Comparison of ENCODE assay signal across 9 cellular contexts in genomic region chr10:77837248-77837924, GRCh38.
DNase-seq lines count a peak whose midpoint lies in the region; ATAC-seq and TF ChIP-seq lines count a peak whose summit lies in the region.
"Had no signal": no experiment of that assay in that cellular context is flagged by ENCODE, and none has a peak within 500 bp of the region (broad histone marks: within the 10 kb centered on the region; RNA-seq: fewer than 3 reads in every experiment).

No MANE protein-coding gene starts in this region.

- CTCF ChIA-PET in SK-N-SH (lab: Yijun Ruan, JAX): interaction anchor here (1.2 to 2.7 kb wide), 3 partner anchors 10 to 175 kb away, joined by 3 to 12 read pairs (median 4); no protein-coding TSS in a partner anchor

- H3K4me3 Mint-ChIP-seq in activated naive CD8-positive, alpha-beta T cell treated with anti-CD3 and anti-CD28 coated beads for 36 hours: no peak overlapping the region
- H3K4me3 Mint-ChIP-seq in stimulated activated naive CD8-positive, alpha-beta T cell treated with anti-CD3 and anti-CD28 coated beads, Interleukin-15, amount 100 ng/mL, for 72 hours: no peak overlapping the region

- H2AFZ ChIP-seq in SK-N-SH (ENCODE audit: low read depth): no peak overlapping the region

- intact Hi-C loops in heart right ventricle (cut with DNase I): no loop called here

- H4K20me1 ChIP-seq in SK-N-SH (ENCODE audit: insufficient read depth): no peaks in the 10 kb centered on the region

- H3K9me3 Mint-ChIP-seq in activated naive CD8-positive, alpha-beta T cell treated with anti-CD3 and anti-CD28 coated beads for 36 hours: no peaks in the 10 kb centered on the region
- H3K9me3 Mint-ChIP-seq in stimulated activated naive CD8-positive, alpha-beta T cell treated with anti-CD3 and anti-CD28 coated beads, Interleukin-15, amount 100 ng/mL, for 72 hours: no peaks in the 10 kb centered on the region
- H3K9me3 Mint-ChIP-seq: activated naive CD4-positive, alpha-beta T cell treated with anti-CD3 and anti-CD28 coated beads, Interleukin-2, amount 50 U/mL, for 24 hours had no signal

- H3K27ac Mint-ChIP-seq in activated naive CD8-positive, alpha-beta T cell treated with anti-CD3 and anti-CD28 coated beads for 36 hours: no peak overlapping the region
- no peak overlapping the region for H3K27ac Mint-ChIP-seq in stimulated activated naive CD8-positive, alpha-beta T cell treated with anti-CD3 and anti-CD28 coated beads, Interleukin-15, amount 100 ng/mL, for 72 hours
- H3K27ac Mint-ChIP-seq: activated naive CD4-positive, alpha-beta T cell treated with anti-CD3 and anti-CD28 coated beads, Interleukin-2, amount 50 U/mL, for 24 hours had no signal

- H3K4me1 Mint-ChIP-seq in activated naive CD8-positive, alpha-beta T cell treated with anti-CD3 and anti-CD28 coated beads for 36 hours: peaks cover 6% of the 10 kb centered on the region
- H3K4me1 Mint-ChIP-seq in stimulated activated naive CD8-positive, alpha-beta T cell treated with anti-CD3 and anti-CD28 coated beads, Interleukin-15, amount 100 ng/mL, for 72 hours: peaks cover 20% of the 10 kb centered on the region

- no peaks in the 10 kb centered on the region for H3K9me2 ChIP-seq in SK-N-SH

- 78% methylated on average over 7 of the region's 10 CpGs for WGBS in SK-N-SH (ENCODE audit: low lambda C conversion rate)
- WGBS in heart right ventricle, 2 donors: 89 to 91% methylated on average over 10 of the region's 10 CpGs

- no peaks in the 10 kb centered on the region for H3K79me2 ChIP-seq in SK-N-SH (ENCODE audit: insufficient read depth)

- no peaks in the 10 kb centered on the region for H3K27me3 ChIP-seq in SK-N-SH (ENCODE audit: insufficient read depth)
- H3K27me3 ChIP-seq in heart right ventricle: no peaks in the 10 kb centered on the region

- POLR2A ChIA-PET in SK-N-SH (lab: Yijun Ruan, JAX): no interaction called here

- H3K36me3 Mint-ChIP-seq in activated naive CD8-positive, alpha-beta T cell treated with anti-CD3 and anti-CD28 coated beads for 36 hours: no peaks in the 10 kb centered on the region
- H3K36me3 Mint-ChIP-seq: activated naive CD4-positive, alpha-beta T cell treated with anti-CD3 and anti-CD28 coated beads, Interleukin-2, amount 50 U/mL, for 24 hours had no signal

- H3K4me3 ChIP-seq in SK-N-SH (ENCODE audit: low read depth in 2 of 2, low read length in 1 of 2) (no peak overlapping the region), heart right ventricle (no peak overlapping the region)

- no peak overlapping the region for H3K9ac ChIP-seq in SK-N-SH

- no peaks in the 10 kb centered on the region for H3F3A ChIP-seq in SK-N-SH (replicated peaks; ENCODE audit: insufficient read depth)

- TF ChIP-seq CTCF in SK-N-SH (IDR thresholded peaks at IDR 0.05) (peak; percentile 32), heart right ventricle (IDR thresholded peaks at IDR 0.05) (peak in 1 of 9 donors; percentile 15)

- H3K9me3 ChIP-seq in SK-N-SH (no peaks in the 10 kb centered on the region), heart right ventricle (no peaks in the 10 kb centered on the region)

- ATAC-seq in GM21717 (IDR thresholded peaks at IDR 0.05; ENCODE audit: unreplicated experiment) (peak; percentile 93), heart right ventricle (no peak)
- ATAC-seq in stimulated activated naive CD8-positive, alpha-beta T cell treated with anti-CD3 and anti-CD28 coated beads, Interleukin-15, amount 100 ng/mL, for 72 hours: peak; percentile 96

- H3K27ac ChIP-seq in SK-N-SH (ENCODE audit: low read depth in 2 of 2, low read length in 1 of 2): peak overlapping the region in 1 of 2 experiments; percentile 76; a peak in 2 of 4 replicates
- peak overlapping the region in 1 of 10 donors; percentile 69 for H3K27ac ChIP-seq in heart right ventricle

- H3K4me1 ChIP-seq in SK-N-SH (ENCODE audit: control insufficient read depth in 1 of 2, insufficient read depth in 2 of 2, low read depth in 1 of 2, low read length in 1 of 2) (peaks cover 0 to 27% of the 10 kb centered on the region in 2 experiments; a peak in 1 of 4 replicates), heart right ventricle (peaks cover 0 to 39% (median 17%) of the 10 kb centered on the region in 9 donors)

- TF ChIP-seq EP300 in SK-N-SH (IDR thresholded peaks at IDR 0.05; ENCODE audit: borderline replicate concordance in 1 of 2, low read depth in 1 of 2, low read length in 1 of 2): no peak

- H3K4me2 ChIP-seq in SK-N-SH: 0 out of 2 replicates have a peak overlapping the region, but pooled peaks have one; percentile 24

- H3K27me3 Mint-ChIP-seq in activated naive CD8-positive, alpha-beta T cell treated with anti-CD3 and anti-CD28 coated beads for 36 hours: no peaks in the 10 kb centered on the region
- H3K27me3 Mint-ChIP-seq in stimulated activated naive CD8-positive, alpha-beta T cell treated with anti-CD3 and anti-CD28 coated beads, Interleukin-15, amount 100 ng/mL, for 72 hours: no peaks in the 10 kb centered on the region
- H3K27me3 Mint-ChIP-seq: activated naive CD4-positive, alpha-beta T cell treated with anti-CD3 and anti-CD28 coated beads, Interleukin-2, amount 50 U/mL, for 24 hours had no signal

- peak; percentile 87 for DNase-seq in ELF-1 (ENCODE audit: low read depth, low spot score)
- DNase-seq in HuH-7 (ENCODE audit: low spot score): peak; percentile 52
- DNase-seq in SK-N-SH: peak; percentile 57
- DNase-seq in activated naive CD8-positive, alpha-beta T cell treated with anti-CD3 and anti-CD28 coated beads for 36 hours: peak; percentile 69
- peak; percentile 22 for DNase-seq in medulla oblongata (ENCODE audit: extremely low spot score)
- peak; percentile 62 to 80 for DNase-seq in stimulated activated naive CD8-positive, alpha-beta T cell treated with anti-CD3 and anti-CD28 coated beads, Interleukin-15, amount 100 ng/mL, for 72 hours
- no peak for DNase-seq in heart right ventricle

- peak; percentile 46 for TF ChIP-seq RAD21 in SK-N-SH (IDR thresholded peaks at IDR 0.05; ENCODE audit: low read length)

- H3K36me3 ChIP-seq in SK-N-SH (replicated peaks in 1 of 2; ENCODE audit: control insufficient read depth in 1 of 2, insufficient read depth in 2 of 2, low read length in 1 of 2) (peaks cover 20 to 62% of the 10 kb centered on the region in 2 experiments), heart right ventricle (peaks cover 0 to 71% (median 31%) of the 10 kb centered on the region in 9 donors)

TF ChIP-seq in SK-N-SH, 30 proteins besides CTCF, POLR2A, EP300 and RAD21:
- TF ChIP-seq SIN3A (IDR thresholded peaks at IDR 0.05; ENCODE audit: borderline replicate concordance, low read depth, low read length) (no peak), FOSL2 (IDR thresholded peaks at IDR 0.05; ENCODE audit: borderline replicate concordance, low read depth) (0 out of 2 replicates have a peak, but pooled peaks have one; percentile 2)

Comparison
In these comparisons a context has a peak if more than half of its experiments do, and no peak if none do; other contexts are left out.
1. DNase-seq: peak in ELF-1 (single experiment), HuH-7 (single experiment), SK-N-SH (single experiment), activated naive CD8-positive, alpha-beta T cell treated with anti-CD3 and anti-CD28 coated beads for 36 hours (single experiment), medulla oblongata (single experiment) and stimulated activated naive CD8-positive, alpha-beta T cell treated with anti-CD3 and anti-CD28 coated beads, Interleukin-15, amount 100 ng/mL, for 72 hours (2 of 2); none in heart right ventricle (0 of 2).
2. ATAC-seq: peak in GM21717 (single experiment) and stimulated activated naive CD8-positive, alpha-beta T cell treated with anti-CD3 and anti-CD28 coated beads, Interleukin-15, amount 100 ng/mL, for 72 hours (single experiment); none in heart right ventricle (0 of 8).